In the genomic region with DNA sequence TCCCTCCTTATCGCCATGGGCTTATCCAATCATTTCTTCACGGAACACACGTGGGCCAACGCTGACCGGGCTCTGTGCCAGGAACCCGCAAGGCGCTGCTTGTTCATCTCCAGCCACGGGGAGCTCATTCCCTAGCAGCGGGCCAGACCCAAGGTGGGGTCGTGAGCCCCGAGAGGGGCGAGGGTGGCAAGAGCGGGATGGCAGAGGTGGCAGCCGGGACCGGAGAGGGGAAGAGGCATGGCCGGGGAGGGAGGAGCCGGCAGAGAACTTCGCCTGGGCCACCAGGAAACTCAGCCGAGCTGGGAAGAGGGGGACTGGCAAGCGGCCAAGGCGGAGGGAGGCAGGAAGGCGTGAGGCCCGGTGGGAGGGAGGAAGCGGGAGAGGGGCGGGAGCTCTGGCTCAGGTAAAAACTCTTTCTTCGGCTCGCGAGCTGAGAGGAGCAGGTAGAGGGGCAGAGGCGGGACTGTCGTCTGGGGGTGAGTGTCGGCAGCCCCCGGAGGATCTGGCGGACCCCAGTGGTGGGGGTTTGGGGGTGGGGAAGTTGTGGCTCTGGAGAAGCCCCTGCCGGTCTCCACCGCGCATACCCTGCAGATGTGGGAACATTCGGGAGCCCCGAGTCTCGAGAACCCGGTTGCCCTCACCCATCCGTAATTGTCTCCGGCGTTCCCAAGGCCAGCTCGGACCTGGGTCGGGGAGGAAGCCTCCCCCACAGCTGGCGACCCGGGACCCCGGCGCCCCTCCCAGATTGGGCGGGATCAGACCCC, we compare ENCODE assay signal across 1 cellular context.
A peak's percentile ranks its signal among the peaks of the same experiment; 100 is the strongest.
TF ChIP-seq lines count a peak whose summit lies in the region.

A gene with protein sequence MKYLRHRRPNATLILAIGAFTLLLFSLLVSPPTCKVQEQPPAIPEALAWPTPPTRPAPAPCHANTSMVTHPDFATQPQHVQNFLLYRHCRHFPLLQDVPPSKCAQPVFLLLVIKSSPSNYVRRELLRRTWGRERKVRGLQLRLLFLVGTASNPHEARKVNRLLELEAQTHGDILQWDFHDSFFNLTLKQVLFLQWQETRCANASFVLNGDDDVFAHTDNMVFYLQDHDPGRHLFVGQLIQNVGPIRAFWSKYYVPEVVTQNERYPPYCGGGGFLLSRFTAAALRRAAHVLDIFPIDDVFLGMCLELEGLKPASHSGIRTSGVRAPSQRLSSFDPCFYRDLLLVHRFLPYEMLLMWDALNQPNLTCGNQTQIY (plus strand): TSS at position 408 of the 764 bp plus-strand sequence. CDS start 12,670 bp downstream, outside the sequence.

TF ChIP-seq in HepG2, 621 proteins besides CTCF, POLR2A, EP300 and RAD21 (continued from another document and continues in another):
- TF ChIP-seq, protein P1, sequence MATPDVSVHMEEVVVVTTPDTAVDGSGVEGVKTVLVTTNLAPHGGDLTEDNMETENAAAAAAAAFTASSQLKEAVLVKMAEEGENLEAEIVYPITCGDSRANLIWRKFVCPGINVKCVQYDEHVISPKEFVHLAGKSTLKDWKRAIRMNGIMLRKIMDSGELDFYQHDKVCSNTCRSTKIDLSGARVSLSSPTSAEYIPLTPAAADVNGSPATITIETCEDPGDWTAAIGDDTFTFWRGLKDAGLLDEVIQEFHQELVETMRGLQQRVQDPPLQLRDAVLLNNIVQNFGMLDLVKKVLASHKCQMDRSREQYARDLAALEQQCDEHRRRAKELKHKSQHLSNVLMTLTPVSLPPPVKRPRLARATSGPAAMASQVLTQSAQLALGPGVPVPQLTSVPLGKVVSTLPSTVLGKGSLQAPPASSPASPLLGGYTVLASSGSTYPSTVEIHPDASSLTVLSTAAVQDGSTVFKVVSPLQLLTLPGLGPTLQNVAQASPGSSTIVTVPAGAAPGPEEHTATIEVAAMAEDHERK (CRISPR knock-in tag; IDR thresholded peaks at IDR 0.05; ENCODE audit: low read depth), result no peak
- TF ChIP-seq ASH2L (IDR thresholded peaks at IDR 0.05; ENCODE audit: insufficient read length, low read depth, low read length), result peak; percentile 44
- TF ChIP-seq, protein P2, sequence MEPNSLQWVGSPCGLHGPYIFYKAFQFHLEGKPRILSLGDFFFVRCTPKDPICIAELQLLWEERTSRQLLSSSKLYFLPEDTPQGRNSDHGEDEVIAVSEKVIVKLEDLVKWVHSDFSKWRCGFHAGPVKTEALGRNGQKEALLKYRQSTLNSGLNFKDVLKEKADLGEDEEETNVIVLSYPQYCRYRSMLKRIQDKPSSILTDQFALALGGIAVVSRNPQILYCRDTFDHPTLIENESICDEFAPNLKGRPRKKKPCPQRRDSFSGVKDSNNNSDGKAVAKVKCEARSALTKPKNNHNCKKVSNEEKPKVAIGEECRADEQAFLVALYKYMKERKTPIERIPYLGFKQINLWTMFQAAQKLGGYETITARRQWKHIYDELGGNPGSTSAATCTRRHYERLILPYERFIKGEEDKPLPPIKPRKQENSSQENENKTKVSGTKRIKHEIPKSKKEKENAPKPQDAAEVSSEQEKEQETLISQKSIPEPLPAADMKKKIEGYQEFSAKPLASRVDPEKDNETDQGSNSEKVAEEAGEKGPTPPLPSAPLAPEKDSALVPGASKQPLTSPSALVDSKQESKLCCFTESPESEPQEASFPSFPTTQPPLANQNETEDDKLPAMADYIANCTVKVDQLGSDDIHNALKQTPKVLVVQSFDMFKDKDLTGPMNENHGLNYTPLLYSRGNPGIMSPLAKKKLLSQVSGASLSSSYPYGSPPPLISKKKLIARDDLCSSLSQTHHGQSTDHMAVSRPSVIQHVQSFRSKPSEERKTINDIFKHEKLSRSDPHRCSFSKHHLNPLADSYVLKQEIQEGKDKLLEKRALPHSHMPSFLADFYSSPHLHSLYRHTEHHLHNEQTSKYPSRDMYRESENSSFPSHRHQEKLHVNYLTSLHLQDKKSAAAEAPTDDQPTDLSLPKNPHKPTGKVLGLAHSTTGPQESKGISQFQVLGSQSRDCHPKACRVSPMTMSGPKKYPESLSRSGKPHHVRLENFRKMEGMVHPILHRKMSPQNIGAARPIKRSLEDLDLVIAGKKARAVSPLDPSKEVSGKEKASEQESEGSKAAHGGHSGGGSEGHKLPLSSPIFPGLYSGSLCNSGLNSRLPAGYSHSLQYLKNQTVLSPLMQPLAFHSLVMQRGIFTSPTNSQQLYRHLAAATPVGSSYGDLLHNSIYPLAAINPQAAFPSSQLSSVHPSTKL (CRISPR knock-in tag; IDR thresholded peaks at IDR 0.05), result peak; percentile 54
- TF ChIP-seq, protein P3, sequence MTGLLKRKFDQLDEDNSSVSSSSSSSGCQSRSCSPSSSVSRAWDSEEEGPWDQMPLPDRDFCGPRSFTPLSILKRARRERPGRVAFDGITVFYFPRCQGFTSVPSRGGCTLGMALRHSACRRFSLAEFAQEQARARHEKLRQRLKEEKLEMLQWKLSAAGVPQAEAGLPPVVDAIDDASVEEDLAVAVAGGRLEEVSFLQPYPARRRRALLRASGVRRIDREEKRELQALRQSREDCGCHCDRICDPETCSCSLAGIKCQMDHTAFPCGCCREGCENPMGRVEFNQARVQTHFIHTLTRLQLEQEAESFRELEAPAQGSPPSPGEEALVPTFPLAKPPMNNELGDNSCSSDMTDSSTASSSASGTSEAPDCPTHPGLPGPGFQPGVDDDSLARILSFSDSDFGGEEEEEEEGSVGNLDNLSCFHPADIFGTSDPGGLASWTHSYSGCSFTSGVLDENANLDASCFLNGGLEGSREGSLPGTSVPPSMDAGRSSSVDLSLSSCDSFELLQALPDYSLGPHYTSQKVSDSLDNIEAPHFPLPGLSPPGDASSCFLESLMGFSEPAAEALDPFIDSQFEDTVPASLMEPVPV (CRISPR knock-in tag; IDR thresholded peaks at IDR 0.05), result peak; percentile 74
- TF ChIP-seq KDM2A (CRISPR knock-in tag; IDR thresholded peaks at IDR 0.05; ENCODE audit: borderline replicate concordance, low read depth), result peak; percentile 77
- TF ChIP-seq, protein P4, sequence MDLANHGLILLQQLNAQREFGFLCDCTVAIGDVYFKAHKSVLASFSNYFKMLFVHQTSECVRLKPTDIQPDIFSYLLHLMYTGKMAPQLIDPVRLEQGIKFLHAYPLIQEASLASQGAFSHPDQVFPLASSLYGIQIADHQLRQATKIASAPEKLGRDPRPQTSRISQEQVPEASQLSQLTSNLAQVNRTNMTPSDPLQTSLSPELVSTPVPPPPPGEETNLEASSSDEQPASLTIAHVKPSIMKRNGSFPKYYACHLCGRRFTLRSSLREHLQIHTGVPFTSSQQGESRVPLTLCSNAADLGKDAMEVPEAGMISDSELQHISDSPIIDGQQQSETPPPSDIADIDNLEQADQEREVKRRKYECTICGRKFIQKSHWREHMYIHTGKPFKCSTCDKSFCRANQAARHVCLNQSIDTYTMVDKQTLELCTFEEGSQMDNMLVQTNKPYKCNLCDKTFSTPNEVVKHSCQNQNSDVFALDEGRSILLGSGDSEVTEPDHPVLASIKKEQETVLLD (CRISPR knock-in tag; IDR thresholded peaks at IDR 0.05; ENCODE audit: low read depth), result no peak
- peak; percentile 48 for TF ChIP-seq SRSF1 (optimal IDR thresholded peaks at IDR 0.05; ENCODE audit: low read depth, low read length)
- TF ChIP-seq ZNF788 (CRISPR knock-in tag; IDR thresholded peaks at IDR 0.05; ENCODE audit: borderline replicate concordance), result 0 out of 2 replicates have a peak, but pooled peaks have one; percentile 51
- peak; percentile 53; the same call in 1 of the 2 replicates for TF ChIP-seq ZNF292 (CRISPR knock-in tag; IDR thresholded peaks at IDR 0.05; ENCODE audit: borderline replicate concordance, low read depth)
- TF ChIP-seq, protein P5, sequence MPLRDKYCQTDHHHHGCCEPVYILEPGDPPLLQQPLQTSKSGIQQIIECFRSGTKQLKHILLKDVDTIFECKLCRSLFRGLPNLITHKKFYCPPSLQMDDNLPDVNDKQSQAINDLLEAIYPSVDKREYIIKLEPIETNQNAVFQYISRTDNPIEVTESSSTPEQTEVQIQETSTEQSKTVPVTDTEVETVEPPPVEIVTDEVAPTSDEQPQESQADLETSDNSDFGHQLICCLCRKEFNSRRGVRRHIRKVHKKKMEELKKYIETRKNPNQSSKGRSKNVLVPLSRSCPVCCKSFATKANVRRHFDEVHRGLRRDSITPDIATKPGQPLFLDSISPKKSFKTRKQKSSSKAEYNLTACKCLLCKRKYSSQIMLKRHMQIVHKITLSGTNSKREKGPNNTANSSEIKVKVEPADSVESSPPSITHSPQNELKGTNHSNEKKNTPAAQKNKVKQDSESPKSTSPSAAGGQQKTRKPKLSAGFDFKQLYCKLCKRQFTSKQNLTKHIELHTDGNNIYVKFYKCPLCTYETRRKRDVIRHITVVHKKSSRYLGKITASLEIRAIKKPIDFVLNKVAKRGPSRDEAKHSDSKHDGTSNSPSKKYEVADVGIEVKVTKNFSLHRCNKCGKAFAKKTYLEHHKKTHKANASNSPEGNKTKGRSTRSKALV (CRISPR knock-in tag; IDR thresholded peaks at IDR 0.05), result no peak
- TF ChIP-seq ZC3H13 (CRISPR knock-in tag; IDR thresholded peaks at IDR 0.05), result peak; percentile 41; the same call in 1 of the 2 replicates
- TF ChIP-seq GABPA (IDR thresholded peaks at IDR 0.05; ENCODE audit: low read depth, low read length), result peak; percentile 28; the same call in 1 of the 2 replicates
- peak; percentile 79 for TF ChIP-seq GABPA (CRISPR knock-in tag; IDR thresholded peaks at IDR 0.05; ENCODE audit: low read depth)
- TF ChIP-seq ZSCAN12 (CRISPR knock-in tag; IDR thresholded peaks at IDR 0.05), result no peak
- peak; percentile 69; the same call in 1 of the 2 replicates for TF ChIP-seq ZNF350 (CRISPR knock-in tag; IDR thresholded peaks at IDR 0.05; ENCODE audit: borderline replicate concordance, low read depth)
- TF ChIP-seq ZNF24 (IDR thresholded peaks at IDR 0.05), result peak; percentile 90
- 0 out of 2 replicates have a peak, but pooled peaks have one; percentile 19 for TF ChIP-seq THAP11 (CRISPR knock-in tag; IDR thresholded peaks at IDR 0.05)
- TF ChIP-seq, protein P6, sequence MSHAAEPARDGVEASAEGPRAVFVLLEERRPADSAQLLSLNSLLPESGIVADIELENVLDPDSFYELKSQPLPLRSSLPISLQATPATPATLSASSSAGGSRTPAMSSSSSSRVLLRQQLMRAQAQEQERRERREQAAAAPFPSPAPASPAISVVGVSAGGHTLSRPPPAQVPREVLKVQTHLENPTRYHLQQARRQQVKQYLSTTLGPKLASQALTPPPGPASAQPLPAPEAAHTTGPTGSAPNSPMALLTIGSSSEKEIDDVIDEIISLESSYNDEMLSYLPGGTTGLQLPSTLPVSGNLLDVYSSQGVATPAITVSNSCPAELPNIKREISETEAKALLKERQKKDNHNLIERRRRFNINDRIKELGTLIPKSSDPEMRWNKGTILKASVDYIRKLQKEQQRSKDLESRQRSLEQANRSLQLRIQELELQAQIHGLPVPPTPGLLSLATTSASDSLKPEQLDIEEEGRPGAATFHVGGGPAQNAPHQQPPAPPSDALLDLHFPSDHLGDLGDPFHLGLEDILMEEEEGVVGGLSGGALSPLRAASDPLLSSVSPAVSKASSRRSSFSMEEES (CRISPR knock-in tag; IDR thresholded peaks at IDR 0.05), result 0 out of 2 replicates have a peak, but pooled peaks have one; percentile 10
- 0 out of 2 replicates have a peak, but pooled peaks have one; percentile 29 for TF ChIP-seq MAZ (IDR thresholded peaks at IDR 0.05; ENCODE audit: borderline replicate concordance, low read depth, low read length)
- no peak for TF ChIP-seq MAZ (CRISPR knock-in tag; IDR thresholded peaks at IDR 0.05; ENCODE audit: low read depth)
- TF ChIP-seq XRCC5 (optimal IDR thresholded peaks at IDR 0.05; ENCODE audit: low read length), result peak; percentile 40
- TF ChIP-seq, protein P7, sequence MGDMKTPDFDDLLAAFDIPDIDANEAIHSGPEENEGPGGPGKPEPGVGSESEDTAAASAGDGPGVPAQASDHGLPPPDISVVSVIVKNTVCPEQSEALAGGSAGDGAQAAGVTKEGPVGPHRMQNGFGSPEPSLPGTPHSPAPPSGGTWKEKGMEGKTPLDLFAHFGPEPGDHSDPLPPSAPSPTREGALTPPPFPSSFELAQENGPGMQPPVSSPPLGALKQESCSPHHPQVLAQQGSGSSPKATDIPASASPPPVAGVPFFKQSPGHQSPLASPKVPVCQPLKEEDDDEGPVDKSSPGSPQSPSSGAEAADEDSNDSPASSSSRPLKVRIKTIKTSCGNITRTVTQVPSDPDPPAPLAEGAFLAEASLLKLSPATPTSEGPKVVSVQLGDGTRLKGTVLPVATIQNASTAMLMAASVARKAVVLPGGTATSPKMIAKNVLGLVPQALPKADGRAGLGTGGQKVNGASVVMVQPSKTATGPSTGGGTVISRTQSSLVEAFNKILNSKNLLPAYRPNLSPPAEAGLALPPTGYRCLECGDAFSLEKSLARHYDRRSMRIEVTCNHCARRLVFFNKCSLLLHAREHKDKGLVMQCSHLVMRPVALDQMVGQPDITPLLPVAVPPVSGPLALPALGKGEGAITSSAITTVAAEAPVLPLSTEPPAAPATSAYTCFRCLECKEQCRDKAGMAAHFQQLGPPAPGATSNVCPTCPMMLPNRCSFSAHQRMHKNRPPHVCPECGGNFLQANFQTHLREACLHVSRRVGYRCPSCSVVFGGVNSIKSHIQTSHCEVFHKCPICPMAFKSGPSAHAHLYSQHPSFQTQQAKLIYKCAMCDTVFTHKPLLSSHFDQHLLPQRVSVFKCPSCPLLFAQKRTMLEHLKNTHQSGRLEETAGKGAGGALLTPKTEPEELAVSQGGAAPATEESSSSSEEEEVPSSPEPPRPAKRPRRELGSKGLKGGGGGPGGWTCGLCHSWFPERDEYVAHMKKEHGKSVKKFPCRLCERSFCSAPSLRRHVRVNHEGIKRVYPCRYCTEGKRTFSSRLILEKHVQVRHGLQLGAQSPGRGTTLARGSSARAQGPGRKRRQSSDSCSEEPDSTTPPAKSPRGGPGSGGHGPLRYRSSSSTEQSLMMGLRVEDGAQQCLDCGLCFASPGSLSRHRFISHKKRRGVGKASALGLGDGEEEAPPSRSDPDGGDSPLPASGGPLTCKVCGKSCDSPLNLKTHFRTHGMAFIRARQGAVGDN (CRISPR knock-in tag; IDR thresholded peaks at IDR 0.05), result peak; percentile 88
- peak; percentile 32; the same call in 1 of the 2 replicates for TF ChIP-seq ZNF792 (CRISPR knock-in tag; IDR thresholded peaks at IDR 0.05)
- TF ChIP-seq, protein P8, sequence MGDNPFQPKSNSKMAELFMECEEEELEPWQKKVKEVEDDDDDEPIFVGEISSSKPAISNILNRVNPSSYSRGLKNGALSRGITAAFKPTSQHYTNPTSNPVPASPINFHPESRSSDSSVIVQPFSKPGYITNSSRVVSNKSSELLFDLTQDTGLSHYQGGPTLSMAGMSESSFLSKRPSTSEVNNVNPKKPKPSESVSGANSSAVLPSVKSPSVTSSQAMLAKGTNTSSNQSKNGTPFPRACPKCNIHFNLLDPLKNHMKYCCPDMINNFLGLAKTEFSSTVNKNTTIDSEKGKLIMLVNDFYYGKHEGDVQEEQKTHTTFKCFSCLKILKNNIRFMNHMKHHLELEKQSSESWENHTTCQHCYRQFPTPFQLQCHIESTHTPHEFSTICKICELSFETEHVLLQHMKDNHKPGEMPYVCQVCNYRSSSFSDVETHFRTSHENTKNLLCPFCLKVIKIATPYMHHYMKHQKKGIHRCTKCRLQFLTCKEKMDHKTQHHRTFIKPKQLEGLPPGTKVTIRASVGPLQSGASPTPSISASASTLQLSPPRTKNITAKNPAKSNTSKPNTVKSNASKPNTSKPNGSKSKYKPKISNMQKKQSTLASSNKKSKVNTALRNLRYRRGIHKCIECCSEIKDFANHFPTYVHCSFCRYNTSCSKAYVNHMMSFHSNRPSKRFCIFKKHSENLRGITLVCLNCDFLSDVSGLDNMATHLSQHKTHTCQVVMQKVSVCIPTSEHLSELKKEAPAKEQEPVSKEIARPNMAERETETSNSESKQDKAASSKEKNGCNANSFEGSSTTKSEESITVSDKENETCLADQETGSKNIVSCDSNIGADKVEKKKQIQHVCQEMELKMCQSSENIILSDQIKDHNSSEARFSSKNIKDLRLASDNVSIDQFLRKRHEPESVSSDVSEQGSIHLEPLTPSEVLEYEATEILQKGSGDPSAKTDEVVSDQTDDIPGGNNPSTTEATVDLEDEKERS (CRISPR knock-in tag; IDR thresholded peaks at IDR 0.05), result peak; percentile 28; the same call in 1 of the 2 replicates
- TF ChIP-seq STAT5B (CRISPR knock-in tag; IDR thresholded peaks at IDR 0.05), result no peak
- TF ChIP-seq ZNF367 (CRISPR knock-in tag; IDR thresholded peaks at IDR 0.05; ENCODE audit: borderline replicate concordance), result no peak
